ENCODE assay signal across 10 cellular contexts in genomic region chr11:74849525-74850391, GRCh38.
DNase-seq lines count a peak whose midpoint lies in the region; ATAC-seq and TF ChIP-seq lines count a peak whose summit lies in the region.
"Had no signal": no experiment of that assay in that cellular context is flagged by ENCODE, and none has a peak within 500 bp of the region (broad histone marks: within the 10 kb centered on the region; RNA-seq: fewer than 3 reads in every experiment).

No MANE protein-coding gene starts in this region.

- no peak overlapping the region for H3K4me3 Mint-ChIP-seq in osteocyte (ENCODE audit: unreplicated experiment)
- H3K4me3 Mint-ChIP-seq: activated naive CD4-positive, alpha-beta T cell treated with anti-CD3 and anti-CD28 coated beads, Interleukin-2, amount 50 U/mL, for 24 hours had no signal

- peak; percentile 40 for DNase-seq in GM04504 (ENCODE audit: low read depth)
- peak; percentile 82 for DNase-seq in NT2/D1 (ENCODE audit: low read depth, low spot score)
- peak; percentile 61 for DNase-seq in fibroblast of gingiva (ENCODE audit: low read depth)
- no peak for DNase-seq in osteocyte (ENCODE audit: extremely low spot score, unreplicated experiment)
- no peak for DNase-seq in omental fat pad (ENCODE audit: low spot score)
- no peak for DNase-seq in hypothalamus (lab: John Stamatoyannopoulos, UW)
- DNase-seq in DMS79 treated with DMSO at 0.1 percent for 48 hours (lab: John Stamatoyannopoulos, UW): no peak
- DNase-seq: erythroblast had no signal

- no peaks in the 10 kb centered on the region for H3K9me3 ChIP-seq in NT2/D1 (ENCODE audit: insufficient read depth, low read length)

- no peaks in the 10 kb centered on the region for H3K4me1 ChIP-seq in NT2/D1 (ENCODE audit: insufficient read depth, insufficient read length)

- no peaks in the 10 kb centered on the region for H3K27me3 ChIP-seq in NT2/D1 (ENCODE audit: insufficient read depth, insufficient read length)

- H3K9ac ChIP-seq in NT2/D1 (ENCODE audit: insufficient read length, low read depth): no peak overlapping the region

- TF ChIP-seq CTCF in osteocyte (IDR thresholded peaks at IDR 0.05) (no peak), omental fat pad (IDR thresholded peaks at IDR 0.05) (no peak)

- ATAC-seq in HG02973 (IDR thresholded peaks at IDR 0.05; ENCODE audit: unreplicated experiment) (no peak), omental fat pad (ENCODE audit: low FRiP score) (no peak)

- H3K27me3 Mint-ChIP-seq in osteocyte (ENCODE audit: unreplicated experiment): no peaks in the 10 kb centered on the region
- H3K27me3 Mint-ChIP-seq: activated naive CD4-positive, alpha-beta T cell treated with anti-CD3 and anti-CD28 coated beads, Interleukin-2, amount 50 U/mL, for 24 hours had no signal

- no peaks in the 10 kb centered on the region for H3K9me3 Mint-ChIP-seq in osteocyte (ENCODE audit: unreplicated experiment)
- H3K9me3 Mint-ChIP-seq: activated naive CD4-positive, alpha-beta T cell treated with anti-CD3 and anti-CD28 coated beads, Interleukin-2, amount 50 U/mL, for 24 hours had no signal

- H3K27ac Mint-ChIP-seq in osteocyte (ENCODE audit: unreplicated experiment): peak overlapping the region; percentile 40
- H3K27ac Mint-ChIP-seq: activated naive CD4-positive, alpha-beta T cell treated with anti-CD3 and anti-CD28 coated beads, Interleukin-2, amount 50 U/mL, for 24 hours had no signal

- peaks cover 11% of the 10 kb centered on the region for H3K36me3 Mint-ChIP-seq in osteocyte (ENCODE audit: unreplicated experiment)

- H3K36me3 ChIP-seq in NT2/D1 (ENCODE audit: insufficient read depth, insufficient read length, low read length): peaks cover 49% of the 10 kb centered on the region

- H3K4me1 Mint-ChIP-seq in osteocyte (ENCODE audit: unreplicated experiment): peaks cover 4% of the 10 kb centered on the region

- no peak overlapping the region for H3K4me3 ChIP-seq in NT2/D1 (ENCODE audit: insufficient read length, low read depth)

Comparison
In these comparisons a context has a peak if more than half of its experiments do, and no peak if none do; other contexts are left out.
1. DNase-seq: peak in GM04504 (single experiment), NT2/D1 (single experiment) and fibroblast of gingiva (single experiment); none in osteocyte (single experiment), omental fat pad (single experiment), hypothalamus (0 of 51) and DMS79 treated with DMSO at 0.1 percent for 48 hours (single experiment).